21 cellular contexts compared by ENCODE assay signal in the genomic region with DNA sequence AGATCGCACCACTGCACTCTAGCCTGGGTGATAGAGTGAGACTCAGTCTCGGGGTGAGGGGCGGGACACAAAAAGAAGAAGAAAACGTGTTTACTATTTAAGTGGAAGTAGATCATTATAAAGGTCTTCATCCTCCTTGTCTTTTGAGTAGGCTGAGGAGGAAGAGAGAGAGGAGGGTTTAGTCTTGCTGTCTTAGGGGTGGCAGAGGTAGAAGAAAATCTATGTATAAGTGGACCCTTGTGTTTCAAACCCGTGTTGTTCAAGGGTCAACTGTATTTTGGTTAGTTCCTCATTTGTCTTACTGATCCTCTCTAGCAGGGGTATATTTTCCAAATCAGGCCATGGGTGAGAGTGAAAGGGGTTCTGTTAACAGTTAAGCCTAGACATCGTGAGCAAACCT. TPM values are rescaled to one million over a fixed set of nuclear protein-coding genes. Genes with fewer than 3 reads are reported as not detected.
"Had no signal": no experiment of that assay in that cellular context is flagged by ENCODE, and none has a peak within 500 bp of the region (broad histone marks: within the 10 kb centered on the region; RNA-seq: fewer than 3 reads in every experiment).

No MANE protein-coding gene starts in this region.

- FAIRE-seq: astrocyte, endothelial cell of umbilical vein had no signal

- H3K4me1 ChIP-seq: breast epithelium, esophagus muscularis mucosa, parathyroid adenoma, sigmoid colon, testis had no signal

- H3K36me3 Mint-ChIP-seq: activated naive CD4-positive, alpha-beta T cell treated with anti-CD3 and anti-CD28 coated beads, Interleukin-2, amount 50 U/mL, for 24 hours; naive thymus-derived CD4-positive, alpha-beta T cell; stimulated activated memory B cell treated with anti-CD40 and anti-IgM and Interleukin-4, amounts not matched to agents 10 μg/mL and 1 μg/mL and 100 μg/mL, for 72 hours had no signal

- DNase-seq: activated CD4-positive, alpha-beta T cell treated with anti-CD3 and anti-CD28 coated beads, Interleukin-2, amount 50 U/mL, for 4 hours; activated gamma-delta T cell; activated T-cell treated with anti-CD3 and anti-CD28 coated beads, Interleukin-2, amount 50 U/mL, for 72 hours; cerebellar nuclear complex; cortex of kidney; effector CD4-positive, alpha-beta T cell; mesendoderm; naive thymus-derived CD4-positive, alpha-beta T cell; sigmoid colon; stimulated activated CD4-positive, alpha-beta T cell treated with anti-CD3 and anti-CD28 coated beads, Interleukin-4, amount 100 ng/mL, for 4 hours; T-helper 2 cell; testis; upper lobe of left lung; WERI-Rb-1 had no signal

- H3K4me1 Mint-ChIP-seq: activated naive CD4-positive, alpha-beta T cell treated with anti-CD3 and anti-CD28 coated beads, Interleukin-2, amount 50 U/mL, for 24 hours; naive thymus-derived CD4-positive, alpha-beta T cell; stimulated activated memory B cell treated with anti-CD40 and anti-IgM and Interleukin-4, amounts not matched to agents 10 μg/mL and 1 μg/mL and 100 μg/mL, for 72 hours had no signal

- H3K9ac ChIP-seq: parathyroid adenoma had no signal

- H3K36me3 ChIP-seq: breast epithelium, esophagus muscularis mucosa, sigmoid colon, upper lobe of left lung, WERI-Rb-1 had no signal

- H3K27ac ChIP-seq: breast epithelium, esophagus muscularis mucosa, parathyroid adenoma, sigmoid colon, testis, WERI-Rb-1 had no signal

- H3K9me3 ChIP-seq: breast epithelium, esophagus muscularis mucosa, sigmoid colon, testis, upper lobe of left lung had no signal

- H3K4me3 Mint-ChIP-seq: activated naive CD4-positive, alpha-beta T cell treated with anti-CD3 and anti-CD28 coated beads, Interleukin-2, amount 50 U/mL, for 24 hours; activated T-cell treated with anti-CD3 and anti-CD28 coated beads, Interleukin-2, amount 50 U/mL, for 72 hours; naive thymus-derived CD4-positive, alpha-beta T cell; stimulated activated memory B cell treated with anti-CD40 and anti-IgM and Interleukin-4, amounts not matched to agents 10 μg/mL and 1 μg/mL and 100 μg/mL, for 72 hours had no signal

- H3K4me3 ChIP-seq: breast epithelium, esophagus muscularis mucosa, sigmoid colon, testis, upper lobe of left lung had no signal

- ATAC-seq: activated T-cell treated with anti-CD3 and anti-CD28 coated beads, Interleukin-2, amount 50 U/mL, for 72 hours; naive thymus-derived CD4-positive, alpha-beta T cell; stimulated activated memory B cell treated with anti-CD40 and anti-IgM and Interleukin-4, amounts not matched to agents 10 μg/mL and 1 μg/mL and 100 μg/mL, for 72 hours had no signal

- H3K27ac Mint-ChIP-seq: activated naive CD4-positive, alpha-beta T cell treated with anti-CD3 and anti-CD28 coated beads, Interleukin-2, amount 50 U/mL, for 24 hours; activated T-cell treated with anti-CD3 and anti-CD28 coated beads, Interleukin-2, amount 50 U/mL, for 72 hours; naive thymus-derived CD4-positive, alpha-beta T cell; stimulated activated memory B cell treated with anti-CD40 and anti-IgM and Interleukin-4, amounts not matched to agents 10 μg/mL and 1 μg/mL and 100 μg/mL, for 72 hours had no signal

- H3K27me3 Mint-ChIP-seq: activated naive CD4-positive, alpha-beta T cell treated with anti-CD3 and anti-CD28 coated beads, Interleukin-2, amount 50 U/mL, for 24 hours had no signal

- H3K9me3 Mint-ChIP-seq: activated naive CD4-positive, alpha-beta T cell treated with anti-CD3 and anti-CD28 coated beads, Interleukin-2, amount 50 U/mL, for 24 hours; activated T-cell treated with anti-CD3 and anti-CD28 coated beads, Interleukin-2, amount 50 U/mL, for 72 hours; stimulated activated memory B cell treated with anti-CD40 and anti-IgM and Interleukin-4, amounts not matched to agents 10 μg/mL and 1 μg/mL and 100 μg/mL, for 72 hours had no signal

- H3K27me3 ChIP-seq: breast epithelium, sigmoid colon, testis, upper lobe of left lung had no signal

RNA-seq across cellular contexts. Expression of gene TRIM71, which starts 40.1 kb away (rescaled TPM):
- total RNA-seq: endothelial cell of umbilical vein, esophagus muscularis mucosa, sigmoid colon had no signal
- polyA plus RNA-seq: endothelial cell of umbilical vein; naive thymus-derived CD4-positive, alpha-beta T cell; sigmoid colon had no signal
